In genomic region chr15:59501531-59502113, GRCh38 we compare ENCODE assay signal across 8 cellular contexts.
A peak's percentile ranks its signal among the peaks of the same experiment; 100 is the strongest.
DNase-seq lines count a peak whose midpoint lies in the region; ATAC-seq and TF ChIP-seq lines count a peak whose summit lies in the region.

No MANE protein-coding gene starts in this region.

- TF ChIP-seq POLR2A in ovary (IDR thresholded peaks at IDR 0.05) = no peak

- H3K4me1 ChIP-seq in left lung = no peaks in the 10 kb centered on the region
- no peaks in the 10 kb centered on the region for H3K4me1 ChIP-seq in ovary (ENCODE audit: insufficient read depth)

- CTCF ChIA-PET in GM10248 (lab: Yijun Ruan, JAX) = interaction anchor here (0.6 to 3.6 kb wide), 35 partner anchors 9 to 1273 kb away, joined by 3 to 44 read pairs (median 3); no protein-coding TSS in a partner anchor

- H3K36me3 ChIP-seq in left lung (no peaks in the 10 kb centered on the region), ovary (no peaks in the 10 kb centered on the region)

- 55 to 62% (median 59%) methylated on average over 5 of the region's 5 CpGs for WGBS in ovary, 3 donors

- no peak for TF ChIP-seq EP300 in ovary (IDR thresholded peaks at IDR 0.05)

- H3K9me3 ChIP-seq in left lung = no peaks in the 10 kb centered on the region
- no peaks in the 10 kb centered on the region for H3K9me3 ChIP-seq in ovary

- intact Hi-C loops in left lung (cut with DNase I) = no loop called here
- intact Hi-C loops in ovary (cut with DNase I) = no loop called here

- H3K4me3 ChIP-seq in astrocyte of the cerebellum (ENCODE audit: low read depth, low read length) (no peak overlapping the region), left lung (no peak overlapping the region), ovary (no peak overlapping the region)

- H3K27me3 ChIP-seq in left lung = no peaks in the 10 kb centered on the region
- no peaks in the 10 kb centered on the region for H3K27me3 ChIP-seq in ovary

- peak; percentile 61 for TF ChIP-seq CTCF in GM10248 (IDR thresholded peaks at IDR 0.05; ENCODE audit: control extremely low read depth, extremely low read depth, low read depth, missing control alignments)
- TF ChIP-seq CTCF in astrocyte of the cerebellum (IDR thresholded peaks at IDR 0.05; ENCODE audit: low read depth, low read length, missing control alignments) = peak; percentile 69
- peak; percentile 45 to 50 for TF ChIP-seq CTCF in left lung (IDR thresholded peaks at IDR 0.05)
- no peak for TF ChIP-seq CTCF in ovary (IDR thresholded peaks at IDR 0.05)

- in situ Hi-C loops in ACHN (cut with HindIII; ENCODE audit: low pct_ligation_motif_present, low pct_unique_long_range_greater_than_20kb, low sequenced_read_pairs) = no loop called here
- in situ Hi-C loops in astrocyte of the cerebellum (cut with HindIII; ENCODE audit: low sequenced_read_pairs) = no loop called here

- POLR2A ChIA-PET in GM10248 (lab: Yijun Ruan, JAX) = no interaction called here

- ATAC-seq in left lung = peak; percentile 82
- ATAC-seq in GM21447 (IDR thresholded peaks at IDR 0.05; ENCODE audit: unreplicated experiment) = no peak

- DNase-seq in ACHN = peak; percentile 64
- DNase-seq in GM10248 (ENCODE audit: extremely low spot score) = peak; percentile 72
- DNase-seq in NCI-H2227 (lab: John Stamatoyannopoulos, UW; ENCODE audit: unreplicated experiment) = peak; percentile 26
- DNase-seq in astrocyte of the cerebellum (ENCODE audit: low read depth) = no peak
- no peak for DNase-seq in left lung
- DNase-seq in ovary = no peak
- no peak for DNase-seq in stimulated activated CD4-positive, alpha-beta T cell treated with anti-CD3 and anti-CD28 coated beads, Interleukin-2, amount 100 ng/mL, for 48 hours

- no peak overlapping the region for H3K27ac ChIP-seq in left lung
- H3K27ac ChIP-seq in ovary = no peak overlapping the region

Comparison
In these comparisons a context has a peak if more than half of its experiments do, and no peak if none do; other contexts are left out.
1. DNase-seq: peak in ACHN (single experiment), GM10248 (single experiment) and NCI-H2227 (single experiment); none in astrocyte of the cerebellum (single experiment), left lung (0 of 2), ovary (0 of 5) and stimulated activated CD4-positive, alpha-beta T cell treated with anti-CD3 and anti-CD28 coated beads, Interleukin-2, amount 100 ng/mL, for 48 hours (0 of 2).
2. CTCF ChIP-seq: peak in GM10248 (single experiment), astrocyte of the cerebellum (single experiment) and left lung (2 of 2); none in ovary (0 of 3).